Comparison of ENCODE assay signal across 8 cellular contexts in the genomic region with DNA sequence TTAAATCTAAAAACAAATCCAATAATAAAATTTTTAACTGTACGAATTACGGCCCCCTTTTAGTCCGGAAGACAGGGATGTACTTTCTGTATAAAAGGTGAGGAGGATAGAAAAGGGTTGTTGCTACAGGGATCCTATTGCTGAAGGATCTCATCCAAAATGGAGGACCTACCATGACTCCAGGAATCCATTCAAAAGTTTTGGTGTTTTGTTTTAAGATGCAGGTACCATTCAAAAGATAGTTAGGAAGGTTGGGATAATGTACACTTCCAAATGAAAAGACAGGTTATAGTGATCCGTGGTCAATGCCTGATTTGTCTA. TPM values are rescaled to one million over a fixed set of nuclear protein-coding genes. Genes with fewer than 3 reads are reported as not detected.
DNase-seq lines count a peak whose midpoint lies in the region; ATAC-seq and TF ChIP-seq lines count a peak whose summit lies in the region.

No MANE protein-coding gene starts in this region.

- BruUV-seq in IMR-90 (replicated peaks; lab: Mats Ljungman, UMichigan): TSS peak; percentile 80

- H2BK15ac ChIP-seq in IMR-90 (ENCODE audit: low read depth, low read length): 0 out of 3 replicates have a peak overlapping the region, but pooled peaks have one; percentile 40

- peaks cover 0 to 2% (median 0%) of the 10 kb centered on the region in 9 donors for H3K9me3 Mint-ChIP-seq in naive thymus-derived CD8-positive, alpha-beta T cell

- H3K79me1 ChIP-seq in IMR-90 (ENCODE audit: low read depth in 1 of 2, low read length in 2 of 2): peaks cover 3 to 23% of the 10 kb centered on the region in 2 experiments; a peak in 3 of 4 replicates

- H4K91ac ChIP-seq in IMR-90 (ENCODE audit: insufficient read depth, low read depth, low read length): peak overlapping the region; percentile 90; the same call in 1 of the 2 replicates

- peak overlapping the region; percentile 89; the same call in 1 of the 2 replicates for H3K14ac ChIP-seq in IMR-90 (replicated peaks; ENCODE audit: low read depth, low read length)

- no CpG with 5 or more reads among the region's 4 CpGs for WGBS in IMR-90 (ENCODE audit: extremely low coverage in 2 of 2, insufficient read length in 1 of 2), 2 experiments

- peaks cover 18% of the 10 kb centered on the region for H3K4me1 ChIP-seq in IMR-90 (ENCODE audit: control insufficient read depth, insufficient read depth, low read length)

- TF ChIP-seq CTCF in AG10803 (conservative IDR thresholded peaks at IDR 0.05; ENCODE audit: low read length) (no peak), IMR-90 (conservative IDR thresholded peaks at IDR 0.05; ENCODE audit: low read depth, low read length) (no peak), choroid plexus epithelial cell (conservative IDR thresholded peaks at IDR 0.05; ENCODE audit: low read depth, low read length) (no peak)

- H3K4ac ChIP-seq in IMR-90 (ENCODE audit: low read depth, low read length): peak overlapping the region; percentile 90

- dilution Hi-C loops in IMR-90 (cut with HindIII; ENCODE audit: low sequenced_read_pairs, unreplicated experiment): no loop called here

- H3K27ac ChIP-seq in IMR-90 (ENCODE audit: insufficient read depth, low read length): peak overlapping the region; percentile 31; the same call in 1 of the 2 replicates

- POLR2A ChIA-PET in IMR-90 (lab: Charles Lee; ENCODE audit: unreplicated experiment): interaction anchor here (0.9 kb wide), 1 partner anchor 113 kb away, joined by 3 read pairs; no protein-coding TSS in a partner anchor
- POLR2A ChIA-PET in naive thymus-derived CD8-positive, alpha-beta T cell (lab: Charles Lee): no interaction called here

- no peak for ATAC-seq in IMR-90 (ENCODE audit: low read depth)
- ATAC-seq in naive thymus-derived CD8-positive, alpha-beta T cell: no peak

- no peak overlapping the region for H2AK9ac ChIP-seq in IMR-90 (replicated peaks; ENCODE audit: low read depth, low read length, poor library complexity)

- H4K20me1 ChIP-seq in IMR-90 (ENCODE audit: insufficient read depth, low read length): peaks cover 20% of the 10 kb centered on the region; the same call in 1 of the 2 replicates

- H3K27me3 ChIP-seq in IMR-90 (ENCODE audit: control insufficient read depth, insufficient read depth, low read length): no peaks in the 10 kb centered on the region

- peak overlapping the region; percentile 70; the same call in 1 of the 2 replicates for H3K9ac ChIP-seq in IMR-90 (ENCODE audit: low read depth, low read length)

- H3K27ac Mint-ChIP-seq in naive thymus-derived CD8-positive, alpha-beta T cell: peak overlapping the region in 1 of 10 donors; percentile 9

- H2BK5ac ChIP-seq in IMR-90 (ENCODE audit: low read depth, low read length, poor library complexity, severe bottlenecking): peak overlapping the region; percentile 94

- H3K4me2 ChIP-seq in IMR-90 (ENCODE audit: low read depth, low read length): peak overlapping the region; percentile 43

- no peak for TF ChIP-seq RAD21 in IMR-90 (IDR thresholded peaks at IDR 0.05; ENCODE audit: low read length)

- H3K4me3 Mint-ChIP-seq in naive thymus-derived CD8-positive, alpha-beta T cell: peak overlapping the region; percentile 47 to 87 (median 84)

- TF ChIP-seq POLR2A in IMR-90 (IDR thresholded peaks at IDR 0.05; ENCODE audit: low read depth, low read length): no peak

- 0 out of 2 replicates have a peak, but pooled peaks cover 8% of the 10 kb centered on the region for H3K9me1 ChIP-seq in IMR-90 (ENCODE audit: insufficient read depth, low read length)

- H2AK5ac ChIP-seq in IMR-90 (ENCODE audit: low read depth, low read length): no peak overlapping the region

- CTCF ChIA-PET in IMR-90 (lab: Yijun Ruan, JAX): interaction anchor here (1.2 kb wide), 1 partner anchor 179 kb away, joined by 5 read pairs; no protein-coding TSS in a partner anchor

- intact Hi-C loops in IMR-90 (cut with micrococcal nuclease): loop anchor here (5.0 to 10.0 kb wide), 3 partner anchors 102 to 321 kb away; no protein-coding TSS in a partner anchor

- H4K8ac ChIP-seq in IMR-90 (ENCODE audit: low read depth in 2 of 2, low read length in 2 of 2): peak overlapping the region; percentile 71 to 83

- in situ Hi-C loops in IMR-90 (cut with MboI; ENCODE audit: low sequenced_read_pairs): no loop called here

- peak overlapping the region; percentile 75 for H2BK120ac ChIP-seq in IMR-90 (ENCODE audit: low read depth, low read length)

- no peaks in the 10 kb centered on the region for H3K9me3 ChIP-seq in IMR-90 (ENCODE audit: control insufficient read depth, insufficient read depth, low read length)

- H4K5ac ChIP-seq in IMR-90 (ENCODE audit: low read depth, low read length): peak overlapping the region; percentile 24; the same call in 1 of the 2 replicates

- DNase-seq in AG10803 (ENCODE audit: low read depth): no peak
- DNase-seq in IMR-90: no peak
- DNase-seq in choroid plexus epithelial cell (ENCODE audit: low read depth): no peak
- DNase-seq in naive thymus-derived CD8-positive, alpha-beta T cell: no peak
- DNase-seq in AG08396 (ENCODE audit: low spot score): no peak
- no peak for DNase-seq in NCI-H1930 (lab: John Stamatoyannopoulos, UW)
- no peak for DNase-seq in T1000 (lab: John Stamatoyannopoulos, UW)
- DNase-seq in ecto neural progenitor cell (ENCODE audit: low spot score): no peak

- peak overlapping the region; percentile 84 for H3K23ac ChIP-seq in IMR-90 (ENCODE audit: low read depth, low read length)

- H3K4me3 ChIP-seq in AG10803 (ENCODE audit: low read length): peak overlapping the region; percentile 75
- peak overlapping the region; percentile 55; the same call in 1 of the 2 replicates for H3K4me3 ChIP-seq in IMR-90 (ENCODE audit: insufficient read depth, low read depth, low read length)
- H3K4me3 ChIP-seq in choroid plexus epithelial cell (ENCODE audit: low read depth, low read length): peak overlapping the region; percentile 87

- H2BK20ac ChIP-seq in IMR-90 (ENCODE audit: low read depth, low read length): peak overlapping the region; percentile 80

- H3K36me3 Mint-ChIP-seq in naive thymus-derived CD8-positive, alpha-beta T cell: no peaks in the 10 kb centered on the region

- peaks cover 16 to 34% (median 24%) of the 10 kb centered on the region in 5 donors for H3K27me3 Mint-ChIP-seq in naive thymus-derived CD8-positive, alpha-beta T cell

- H3K18ac ChIP-seq in IMR-90 (ENCODE audit: low read depth, low read length): peak overlapping the region; percentile 26; the same call in 1 of the 2 replicates

- H3K36me3 ChIP-seq in IMR-90 (ENCODE audit: control insufficient read depth, insufficient read depth, low read length): no peaks in the 10 kb centered on the region

- H3K4me1 Mint-ChIP-seq in naive thymus-derived CD8-positive, alpha-beta T cell: peaks cover 8 to 21% (median 16%) of the 10 kb centered on the region in 4 donors

- no peak overlapping the region for H2AFZ ChIP-seq in IMR-90 (replicated peaks; ENCODE audit: low read length, poor library complexity)

- H3K56ac ChIP-seq in IMR-90 (ENCODE audit: extremely low read depth, insufficient read depth, low read length): peak overlapping the region; percentile 69; the same call in 1 of the 2 replicates

TF ChIP-seq in IMR-90, 13 proteins besides CTCF, POLR2A, EP300 and RAD21:
- TF ChIP-seq CHD1 (IDR thresholded peaks at IDR 0.05; ENCODE audit: low read depth, low read length): no peak
- no peak for TF ChIP-seq SMC3 (IDR thresholded peaks at IDR 0.05; ENCODE audit: low read depth, low read length)
- TF ChIP-seq BHLHE40 (IDR thresholded peaks at IDR 0.05; ENCODE audit: low read depth, low read length): no peak

RNA-seq across cellular contexts. Expression of a gene that starts 1.3 kb away (rescaled TPM):
- total RNA-seq in IMR-90 (2012; rRNA removed): 82.5 and 86.9 TPM in 2 replicates
- 47.4 and 61.3 TPM in 2 replicates for polyA plus RNA-seq in IMR-90 (2012; rRNA removed)
- 7.3 and 9.4 TPM in 2 replicates for polyA plus RNA-seq in IMR-90 (2012; cell fraction: cytosol; rRNA removed)
- 10.8 and 45.1 TPM in 2 replicates for polyA plus RNA-seq in IMR-90 (2012; cell fraction: nucleus; rRNA removed; ENCODE audit: low replicate concordance)
- total RNA-seq in naive thymus-derived CD8-positive, alpha-beta T cell: under 1 TPM; 0.27 to 0.29 TPM
- polyA plus RNA-seq in naive thymus-derived CD8-positive, alpha-beta T cell: under 1 TPM in 1 of 3 donors, not detected in 2; 0.07 TPM

Comparison
In these comparisons a context has a peak if more than half of its experiments do, and no peak if none do; other contexts are left out.
1. RNA of a gene that starts 1.3 kb away (total RNA-seq): 82.5 to 86.9 TPM in IMR-90; 0.27 to 0.29 TPM in naive thymus-derived CD8-positive, alpha-beta T cell; every median in the first group is over 10 times any median in the second.
2. Peak in every context shown above with its lines, with median percentiles within 50 percentile points of each other: H3K4me3 ChIP-seq.